Comparison of ENCODE assay signal across 10 cellular contexts in genomic region chr14:104424406-104425072, GRCh38.
DNase-seq lines count a peak whose midpoint lies in the region; ATAC-seq and TF ChIP-seq lines count a peak whose summit lies in the region.
"Had no signal": no experiment of that assay in that cellular context is flagged by ENCODE, and none has a peak within 500 bp of the region (broad histone marks: within the 10 kb centered on the region; RNA-seq: fewer than 3 reads in every experiment).

No MANE protein-coding gene starts in this region.

- intact Hi-C loops in left cardiac atrium (cut with DNase I) = no loop called here

- H3K4me3 ChIP-seq in suprapubic skin = no peak overlapping the region
- H3K4me3 ChIP-seq: psoas muscle had no signal

- no peaks in the 10 kb centered on the region for H3K36me3 ChIP-seq in suprapubic skin

- peaks cover 1 to 9% of the 10 kb centered on the region in 2 donors for H3K4me1 Mint-ChIP-seq in effector memory CD8-positive, alpha-beta T cell (ENCODE audit: low read depth in 2 of 2)
- H3K4me1 Mint-ChIP-seq: activated naive CD8-positive, alpha-beta T cell treated with anti-CD3 and anti-CD28 coated beads, Interleukin-2, amount 10 ng/mL, durations not matched to agents 7 days and 5 days had no signal

- WGBS in suprapubic skin = 16% methylated on average over 8 of the region's 24 CpGs

- no peaks in the 10 kb centered on the region for H3K9me3 Mint-ChIP-seq in effector memory CD8-positive, alpha-beta T cell
- H3K9me3 Mint-ChIP-seq: activated naive CD8-positive, alpha-beta T cell treated with anti-CD3 and anti-CD28 coated beads, Interleukin-2, amount 10 ng/mL, durations not matched to agents 7 days and 5 days had no signal

- H3K27me3 Mint-ChIP-seq in effector memory CD8-positive, alpha-beta T cell = peaks cover 0 to 38% of the 10 kb centered on the region in 2 donors

- no peaks in the 10 kb centered on the region for H3K9me3 ChIP-seq in suprapubic skin
- H3K9me3 ChIP-seq: psoas muscle had no signal

- H3K4me1 ChIP-seq in suprapubic skin = peaks cover 4% of the 10 kb centered on the region
- H3K4me1 ChIP-seq: psoas muscle had no signal

- ATAC-seq in left cardiac atrium (peak; percentile 33 to 46), HG03439 (IDR thresholded peaks at IDR 0.05; ENCODE audit: unreplicated experiment) (no peak)
- no peak for ATAC-seq in effector memory CD8-positive, alpha-beta T cell (replicated peaks)
- ATAC-seq: psoas muscle had no signal

- no peaks in the 10 kb centered on the region for H3K36me3 Mint-ChIP-seq in effector memory CD8-positive, alpha-beta T cell (ENCODE audit: insufficient read depth)
- H3K36me3 Mint-ChIP-seq: activated naive CD8-positive, alpha-beta T cell treated with anti-CD3 and anti-CD28 coated beads, Interleukin-2, amount 10 ng/mL, durations not matched to agents 7 days and 5 days had no signal

- peak; percentile 59 for DNase-seq in NCI-H82 (lab: John Stamatoyannopoulos, UW)
- no peak for DNase-seq in NCI-H82 treated with DMSO at 0.1 percent for 48 hours (lab: John Stamatoyannopoulos, UW; ENCODE audit: unreplicated experiment)
- peak; percentile 94 for DNase-seq in NCI-H345 treated with DMSO at 0.1 percent for 48 hours (lab: John Stamatoyannopoulos, UW; ENCODE audit: unreplicated experiment)
- no peak for DNase-seq in left cardiac atrium
- peak; percentile 51 to 54 for DNase-seq in suprapubic skin (ENCODE audit: low spot score in 2 of 2)
- DNase-seq in effector memory CD8-positive, alpha-beta T cell = no peak
- no peak for DNase-seq in NCI-H1436 treated with DMSO at 0.1 percent for 48 hours (lab: John Stamatoyannopoulos, UW)
- DNase-seq: activated naive CD8-positive, alpha-beta T cell treated with anti-CD3 and anti-CD28 coated beads, Interleukin-2, amount 10 ng/mL, durations not matched to agents 7 days and 5 days; psoas muscle had no signal

- no peak for TF ChIP-seq EP300 in suprapubic skin (IDR thresholded peaks at IDR 0.05)

- peaks cover 60% of the 10 kb centered on the region for H3K27me3 ChIP-seq in suprapubic skin

- H3K27ac Mint-ChIP-seq in effector memory CD8-positive, alpha-beta T cell = no peak overlapping the region
- H3K27ac Mint-ChIP-seq: activated naive CD8-positive, alpha-beta T cell treated with anti-CD3 and anti-CD28 coated beads, Interleukin-2, amount 10 ng/mL, durations not matched to agents 7 days and 5 days had no signal

- no peak overlapping the region for H3K4me3 Mint-ChIP-seq in effector memory CD8-positive, alpha-beta T cell
- H3K4me3 Mint-ChIP-seq: activated naive CD8-positive, alpha-beta T cell treated with anti-CD3 and anti-CD28 coated beads, Interleukin-2, amount 10 ng/mL, durations not matched to agents 7 days and 5 days had no signal

- H3K27ac ChIP-seq in suprapubic skin = no peak overlapping the region
- H3K27ac ChIP-seq: psoas muscle had no signal

- no peak for TF ChIP-seq CTCF in suprapubic skin (IDR thresholded peaks at IDR 0.05)

- TF ChIP-seq POLR2A in suprapubic skin (IDR thresholded peaks at IDR 0.05) = no peak

Comparison
In these comparisons a context has a peak if more than half of its experiments do, and no peak if none do; other contexts are left out.
1. DNase-seq: peak in NCI-H82 (single experiment), NCI-H345 treated with DMSO at 0.1 percent for 48 hours (single experiment) and suprapubic skin (2 of 2); none in NCI-H82 treated with DMSO at 0.1 percent for 48 hours (single experiment), left cardiac atrium (single experiment), effector memory CD8-positive, alpha-beta T cell (0 of 3) and NCI-H1436 treated with DMSO at 0.1 percent for 48 hours (single experiment).
2. ATAC-seq: peak in left cardiac atrium (2 of 2); none in effector memory CD8-positive, alpha-beta T cell (single experiment) and HG03439 (single experiment).